37 cellular contexts compared by ENCODE assay signal in genomic region chr4:81445196-81445595, GRCh38. TPM values are rescaled to one million over a fixed set of nuclear protein-coding genes. Genes with fewer than 3 reads are reported as not detected.
"Had no signal": no experiment of that assay in that cellular context is flagged by ENCODE, and none has a peak within 500 bp of the region (broad histone marks: within the 10 kb centered on the region; RNA-seq: fewer than 3 reads in every experiment).

No MANE protein-coding gene starts in this region.

- H3K27ac Mint-ChIP-seq: activated B cell treated with CpG ODN at 0.5 μM for 24 hours; activated CD4-positive, alpha-beta memory T cell treated with anti-CD3 and anti-CD28 coated beads for 36 hours; activated naive CD4-positive, alpha-beta T cell treated with anti-CD3 and anti-CD28 coated beads, Interleukin-2, amount 10 ng/mL, durations not matched to agents 7 days and 5 days; activated naive CD8-positive, alpha-beta T cell; activated naive CD8-positive, alpha-beta T cell treated with anti-CD3 and anti-CD28 coated beads, Interleukin-2, amount 50 U/mL, for 24 hours; activated T-helper 1 cell treated with anti-CD3 and anti-CD28 coated beads, Interleukin-12 subunit alpha, Interleukin-12 subunit beta, Interleukin-2, Interleukin-4 antibody, amounts not matched to agents 30 ng/mL and 10 ng/mL and 1 ng/mL, durations not matched to agents 14 hours and 24 hours and 36 hours; T-cell had no signal

- H3K4me1 Mint-ChIP-seq: activated B cell treated with CpG ODN at 0.5 μM for 24 hours; activated naive CD4-positive, alpha-beta T cell treated with anti-CD3 and anti-CD28 coated beads, Interleukin-2, amount 10 ng/mL, durations not matched to agents 7 days and 5 days; activated naive CD8-positive, alpha-beta T cell treated with anti-CD3 and anti-CD28 coated beads, Interleukin-2, amount 50 U/mL, for 24 hours; central memory CD8-positive, alpha-beta T cell; T-cell had no signal

- H3K4me1 ChIP-seq: SJSA1 had no signal

- H3K27me3 Mint-ChIP-seq: activated B cell treated with CpG ODN at 0.5 μM for 24 hours; activated CD4-positive, alpha-beta memory T cell treated with anti-CD3 and anti-CD28 coated beads for 36 hours; activated naive CD4-positive, alpha-beta T cell treated with anti-CD3 and anti-CD28 coated beads, Interleukin-2, amount 10 ng/mL, durations not matched to agents 7 days and 5 days; activated naive CD8-positive, alpha-beta T cell; activated naive CD8-positive, alpha-beta T cell treated with anti-CD3 and anti-CD28 coated beads, Interleukin-2, amount 50 U/mL, for 24 hours; central memory CD8-positive, alpha-beta T cell; T-cell had no signal

- H3K36me3 ChIP-seq: cardiac muscle cell, SJSA1 had no signal

- H3K9me3 ChIP-seq: Peyer's patch, SJSA1 had no signal

- H3K4me2 ChIP-seq: KMS-11 had no signal

- H3K4me3 Mint-ChIP-seq: activated B cell treated with CpG ODN at 0.5 μM for 24 hours; activated CD4-positive, alpha-beta memory T cell treated with anti-CD3 and anti-CD28 coated beads for 36 hours; activated naive CD4-positive, alpha-beta T cell treated with anti-CD3 and anti-CD28 coated beads, Interleukin-2, amount 10 ng/mL, durations not matched to agents 7 days and 5 days; activated naive CD8-positive, alpha-beta T cell; activated naive CD8-positive, alpha-beta T cell treated with anti-CD3 and anti-CD28 coated beads, Interleukin-2, amount 50 U/mL, for 24 hours; activated T-cell treated with anti-CD3 and anti-CD28 coated beads, Interleukin-2, amount 50 U/mL, for 4 hours; activated T-helper 1 cell treated with anti-CD3 and anti-CD28 coated beads, Interleukin-12 subunit alpha, Interleukin-12 subunit beta, Interleukin-2, Interleukin-4 antibody, amounts not matched to agents 30 ng/mL and 10 ng/mL and 1 ng/mL, durations not matched to agents 14 hours and 24 hours and 36 hours; central memory CD8-positive, alpha-beta T cell; T-cell had no signal

- H3K27me3 ChIP-seq: cardiac muscle cell, Peyer's patch, SJSA1 had no signal

- H3K9ac ChIP-seq: KMS-11 had no signal

- H3K4me3 ChIP-seq: cardiac muscle cell, Peyer's patch, SJSA1 had no signal

- H3K9me3 Mint-ChIP-seq: activated B cell treated with CpG ODN at 0.5 μM for 24 hours; activated CD4-positive, alpha-beta memory T cell treated with anti-CD3 and anti-CD28 coated beads for 36 hours; activated naive CD4-positive, alpha-beta T cell treated with anti-CD3 and anti-CD28 coated beads, Interleukin-2, amount 10 ng/mL, durations not matched to agents 7 days and 5 days; activated naive CD8-positive, alpha-beta T cell treated with anti-CD3 and anti-CD28 coated beads, Interleukin-2, amount 50 U/mL, for 24 hours; activated T-cell treated with anti-CD3 and anti-CD28 coated beads, Interleukin-2, amount 50 U/mL, for 4 hours; activated T-helper 1 cell treated with anti-CD3 and anti-CD28 coated beads, Interleukin-12 subunit alpha, Interleukin-12 subunit beta, Interleukin-2, Interleukin-4 antibody, amounts not matched to agents 30 ng/mL and 10 ng/mL and 1 ng/mL, durations not matched to agents 14 hours and 24 hours and 36 hours; central memory CD8-positive, alpha-beta T cell; T-cell had no signal

- H3K27ac ChIP-seq: cardiac muscle cell, KMS-11, Peyer's patch, SJSA1, VCaP had no signal

- DNase-seq: activated B cell treated with CpG ODN at 0.5 μM for 24 hours; activated CD4-positive, alpha-beta memory T cell treated with anti-CD3 and anti-CD28 coated beads for 36 hours; activated CD4-positive, alpha-beta T cell treated with anti-CD3 and anti-CD28 coated beads for 4 hours; activated CD4-positive, alpha-beta T cell treated with anti-CD3 and anti-CD28 coated beads, Interleukin-2, amount 50 U/mL, for 1 hour; activated CD4-positive, CD25-positive, alpha-beta regulatory T cell treated with anti-CD3 and anti-CD28 coated beads, Interleukin-2, amount 50 U/mL, for 72 hours; activated CD8-positive, alpha-beta memory T cell treated with anti-CD3 and anti-CD28 coated beads, Interleukin-2, amount 50 U/mL, for 4 hours; activated effector memory CD4-positive, alpha-beta T cell treated with Interleukin-2 at 50 U/mL for 16 hours; activated naive CD4-positive, alpha-beta T cell treated with anti-CD3 and anti-CD28 coated beads, Interleukin-2, amount 10 ng/mL, durations not matched to agents 7 days and 5 days; activated naive CD8-positive, alpha-beta T cell treated with anti-CD3 and anti-CD28 coated beads, Interleukin-2, amount 50 U/mL, for 24 hours; activated T-cell treated with anti-CD3 and anti-CD28 coated beads for 4 hours; activated T-cell treated with anti-CD3 and anti-CD28 coated beads, Interleukin-2, amount 50 U/mL, for 4 hours; amniotic stem cell; aorta; MM.1S; MV-4-11; NCI-H1092 treated with DMSO at 0.1 percent for 48 hours; NCI-H1417 treated with DMSO at 0.1 percent for 48 hours; NCI-H1930; NCI-H2081 treated with DMSO at 0.1 percent for 48 hours; NCI-H226; NCI-H446 treated with DMSO at 0.1 percent for 48 hours; NCI-H524 treated with DMSO at 0.1 percent for 48 hours; PC-3; Peyer's patch; RPMI8226; SHP77 treated with DMSO at 0.1 percent for 48 hours; T-cell; T-helper 2 cell; T-helper 9 cell had no signal

- ATAC-seq: activated naive CD8-positive, alpha-beta T cell treated with anti-CD3 and anti-CD28 coated beads, Interleukin-2, amount 50 U/mL, for 24 hours; activated T-cell treated with anti-CD3 and anti-CD28 coated beads, Interleukin-2, amount 50 U/mL, for 4 hours; PC-3; SK-N-SH treated with all-trans-retinoic acid at 6 μM for 48 hours; T-cell had no signal

RNA-seq across cellular contexts. Expression of gene RASGEF1B, which starts 26.5 kb away (rescaled TPM):
- total RNA-seq: SJSA1 had no signal
